24 cellular contexts compared by ENCODE assay signal in genomic region chr2:176913955-176914354, GRCh38.
"Had no signal": no experiment of that assay in that cellular context is flagged by ENCODE, and none has a peak within 500 bp of the region (broad histone marks: within the 10 kb centered on the region; RNA-seq: fewer than 3 reads in every experiment).

No MANE protein-coding gene starts in this region.

- DNase-seq: colonic mucosa; cortex of kidney; dermis blood vessel endothelial cell; dorsolateral prefrontal cortex; effector CD4-positive, alpha-beta T cell; effector CD8-positive, alpha-beta T cell; effector memory CD4-positive, alpha-beta T cell; effector memory CD8-positive, alpha-beta T cell; endodermal cell; erythroblast; esophagus squamous epithelium; foreskin fibroblast; foreskin keratinocyte; foreskin melanocyte; gastrocnemius medialis; glutamatergic neuron; head of caudate nucleus; heart left ventricle; heart right ventricle had no signal

- H3K4me3 ChIP-seq: colonic mucosa, coronary artery, dorsolateral prefrontal cortex, esophagus muscularis mucosa, esophagus squamous epithelium, gastrocnemius medialis, gastroesophageal sphincter, heart left ventricle, heart right ventricle had no signal

- H3K4me1 ChIP-seq: colonic mucosa, esophagus muscularis mucosa, esophagus squamous epithelium, foreskin keratinocyte, gastrocnemius medialis, gastroesophageal sphincter, heart left ventricle, heart right ventricle had no signal

- H3K36me3 ChIP-seq: colonic mucosa, esophagus muscularis mucosa, esophagus squamous epithelium, gastrocnemius medialis, gastroesophageal sphincter, heart left ventricle, heart right ventricle had no signal

- H3K9me3 ChIP-seq: colonic mucosa, esophagus muscularis mucosa, esophagus squamous epithelium, gastrocnemius medialis, gastroesophageal sphincter, heart left ventricle, heart right ventricle had no signal

- H3K27ac ChIP-seq: colonic mucosa, coronary artery, dorsolateral prefrontal cortex, epithelial cell of prostate, esophagus muscularis mucosa, esophagus squamous epithelium, foreskin keratinocyte, gastrocnemius medialis, gastroesophageal sphincter, heart left ventricle, heart right ventricle had no signal

- ATAC-seq: effector memory CD8-positive, alpha-beta T cell; esophagus mucosa; foreskin keratinocyte; gastrocnemius medialis; gastroesophageal sphincter; heart left ventricle; heart right ventricle had no signal
